Comparison of ENCODE assay signal across 33 cellular contexts in the genomic region with DNA sequence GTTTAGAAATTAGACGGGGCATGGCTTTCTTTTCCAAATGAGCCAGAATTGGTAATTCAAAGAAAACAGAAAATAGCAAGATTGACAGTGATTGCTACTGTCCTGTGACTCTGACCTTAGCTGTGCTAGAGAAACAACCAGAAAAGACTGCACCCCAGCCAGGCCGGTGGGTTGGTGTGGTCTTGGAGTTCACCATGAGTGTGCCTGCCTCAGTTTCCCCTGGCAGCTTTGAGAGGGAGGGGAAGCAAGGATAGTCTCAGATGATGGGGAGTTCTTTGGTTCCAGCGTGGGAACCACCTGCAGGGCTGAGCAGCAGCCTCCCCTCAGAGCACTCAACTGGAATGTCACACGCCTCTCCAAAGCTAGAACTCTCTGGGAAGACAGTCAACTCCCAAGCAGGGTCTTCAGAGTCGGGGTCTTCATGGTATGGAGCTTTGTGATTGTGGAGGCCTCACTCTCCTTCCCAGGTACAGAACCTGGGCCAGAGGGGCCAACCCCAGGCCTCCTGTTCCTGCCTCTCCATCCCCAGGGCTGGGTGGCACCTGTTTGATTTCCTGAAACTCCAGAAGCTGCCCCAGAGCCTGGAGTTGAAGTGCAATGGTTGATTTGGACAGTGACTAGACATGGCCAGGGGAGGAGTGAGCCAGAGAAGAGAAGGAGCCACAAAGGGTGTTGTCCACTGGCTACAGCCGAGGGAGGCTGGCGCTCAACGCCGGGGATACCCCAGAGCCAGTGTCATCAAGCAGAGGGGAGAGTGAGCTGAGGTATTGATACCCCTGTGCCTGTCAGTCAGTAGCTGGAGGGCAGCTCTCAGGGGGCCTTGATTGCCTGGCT. TPM values are rescaled to one million over a fixed set of nuclear protein-coding genes. Genes with fewer than 3 reads are reported as not detected.
"Had no signal": no experiment of that assay in that cellular context is flagged by ENCODE, and none has a peak within 500 bp of the region (broad histone marks: within the 10 kb centered on the region; RNA-seq: fewer than 3 reads in every experiment).

No MANE protein-coding gene starts in this region.

- H3K27ac ChIP-seq: Peyer's patch, SK-N-MC had no signal

- H3K4me3 ChIP-seq: Peyer's patch, SK-N-MC had no signal

- H3K4me3 Mint-ChIP-seq: activated CD4-positive, alpha-beta T cell treated with anti-CD3 and anti-CD28 coated beads, Interleukin-2, amount 10 ng/mL, durations not matched to agents 24 days and 14 days; activated CD8-positive, alpha-beta T cell treated with anti-CD3 and anti-CD28 coated beads for 36 hours; activated naive CD4-positive, alpha-beta T cell treated with anti-CD3 and anti-CD28 coated beads, Interleukin-2, amount 10 ng/mL, durations not matched to agents 7 days and 5 days; activated naive CD8-positive, alpha-beta T cell; activated naive CD8-positive, alpha-beta T cell treated with anti-CD3 and anti-CD28 coated beads, Interleukin-2, amount 50 U/mL, for 24 hours; activated T-cell treated with anti-CD3 and anti-CD28 coated beads, Interleukin-2, amount 50 U/mL, for 72 hours; activated T-helper 17 cell treated with anti-CD3 and anti-CD28 coated beads, Interleukin-2, amount 50 U/mL, for 72 hours; brain had no signal

- H3K27me3 ChIP-seq: Peyer's patch had no signal

- H3K9me3 Mint-ChIP-seq: activated CD4-positive, alpha-beta T cell treated with anti-CD3 and anti-CD28 coated beads, Interleukin-2, amount 10 ng/mL, durations not matched to agents 24 days and 14 days; activated CD8-positive, alpha-beta T cell treated with anti-CD3 and anti-CD28 coated beads for 36 hours; activated naive CD4-positive, alpha-beta T cell treated with anti-CD3 and anti-CD28 coated beads, Interleukin-2, amount 10 ng/mL, durations not matched to agents 7 days and 5 days; activated naive CD8-positive, alpha-beta T cell treated with anti-CD3 and anti-CD28 coated beads, Interleukin-2, amount 50 U/mL, for 24 hours; activated T-helper 17 cell treated with anti-CD3 and anti-CD28 coated beads, Interleukin-2, amount 50 U/mL, for 72 hours had no signal

- H3K4me1 Mint-ChIP-seq: activated CD4-positive, alpha-beta T cell treated with anti-CD3 and anti-CD28 coated beads, Interleukin-2, amount 10 ng/mL, durations not matched to agents 24 days and 14 days; activated naive CD4-positive, alpha-beta T cell treated with anti-CD3 and anti-CD28 coated beads, Interleukin-2, amount 10 ng/mL, durations not matched to agents 7 days and 5 days; activated naive CD8-positive, alpha-beta T cell treated with anti-CD3 and anti-CD28 coated beads, Interleukin-2, amount 50 U/mL, for 24 hours; activated T-helper 17 cell treated with anti-CD3 and anti-CD28 coated beads, Interleukin-2, amount 50 U/mL, for 72 hours; brain had no signal

- H3K4me1 ChIP-seq: Peyer's patch had no signal

- H3K27ac Mint-ChIP-seq: activated CD4-positive, alpha-beta T cell treated with anti-CD3 and anti-CD28 coated beads, Interleukin-2, amount 10 ng/mL, durations not matched to agents 24 days and 14 days; activated CD8-positive, alpha-beta T cell treated with anti-CD3 and anti-CD28 coated beads for 36 hours; activated naive CD4-positive, alpha-beta T cell treated with anti-CD3 and anti-CD28 coated beads, Interleukin-2, amount 10 ng/mL, durations not matched to agents 7 days and 5 days; activated naive CD8-positive, alpha-beta T cell; activated naive CD8-positive, alpha-beta T cell treated with anti-CD3 and anti-CD28 coated beads, Interleukin-2, amount 50 U/mL, for 24 hours; activated T-cell treated with anti-CD3 and anti-CD28 coated beads, Interleukin-2, amount 50 U/mL, for 72 hours; activated T-helper 17 cell treated with anti-CD3 and anti-CD28 coated beads, Interleukin-2, amount 50 U/mL, for 72 hours; brain had no signal

- DNase-seq: activated CD4-positive, alpha-beta T cell treated with anti-CD3 and anti-CD28 coated beads, Interleukin-2, amount 10 ng/mL, durations not matched to agents 24 days and 14 days; activated CD4-positive, alpha-beta T cell treated with anti-CD3 and anti-CD28 coated beads, Interleukin-2, amount 50 U/mL, for 4 hours; activated CD8-positive, alpha-beta T cell treated with anti-CD3 and anti-CD28 coated beads for 36 hours; activated gamma-delta T cell treated with Interleukin-2 at 50 U/mL for 16 hours; activated naive CD4-positive, alpha-beta T cell treated with anti-CD3 and anti-CD28 coated beads, Interleukin-2, amount 10 ng/mL, durations not matched to agents 7 days and 5 days; activated naive CD8-positive, alpha-beta T cell treated with anti-CD3 and anti-CD28 coated beads, Interleukin-2, amount 50 U/mL, for 24 hours; activated T-cell treated with anti-CD3 and anti-CD28 coated beads, Interleukin-2, amount 50 U/mL, for 1 hour; activated T-cell treated with anti-CD3 and anti-CD28 coated beads, Interleukin-2, amount 50 U/mL, for 72 hours; anterior cingulate cortex; central memory CD4-positive, alpha-beta T cell; KG1; MM.1S; MV-4-11; NCI-H1092; NCI-H1436 treated with DMSO at 0.1 percent for 48 hours; NCI-H1694 treated with DMSO at 0.1 percent for 48 hours; NCI-H2029; NCI-H510A; NCI-H526; NCI-H748 treated with DMSO at 0.1 percent for 48 hours; NK-92 treated with Interleukin-12 subunit alpha and Interleukin-12 subunit beta, amount 100 ng/mL, for 24 hours; PC-3; RPMI8226; SIG-M5; T1000 had no signal

- H3K36me3 ChIP-seq: Peyer's patch had no signal

- H3K9me3 ChIP-seq: Peyer's patch had no signal

- H3K36me3 Mint-ChIP-seq: activated naive CD4-positive, alpha-beta T cell treated with anti-CD3 and anti-CD28 coated beads, Interleukin-2, amount 10 ng/mL, durations not matched to agents 7 days and 5 days; activated naive CD8-positive, alpha-beta T cell; brain had no signal

- ATAC-seq: activated CD8-positive, alpha-beta T cell treated with anti-CD3 and anti-CD28 coated beads for 36 hours; activated naive CD8-positive, alpha-beta T cell treated with anti-CD3 and anti-CD28 coated beads, Interleukin-2, amount 50 U/mL, for 24 hours; activated T-cell treated with anti-CD3 and anti-CD28 coated beads, Interleukin-2, amount 50 U/mL, for 72 hours; activated T-helper 17 cell treated with anti-CD3 and anti-CD28 coated beads, Interleukin-2, amount 50 U/mL, for 72 hours; PC-3; Right ventricle myocardium inferior had no signal

RNA-seq across cellular contexts. Expression of gene SIM2, which starts 35.7 kb away (rescaled TPM):
- total RNA-seq: activated CD8-positive, alpha-beta memory T cell treated with anti-CD3 and anti-CD28 coated beads for 36 hours; activated CD8-positive, alpha-beta T cell treated with anti-CD3 and anti-CD28 coated beads for 36 hours; Peyer's patch; Right ventricle myocardium inferior; T-helper 2 cell treated with Interferon-gamma antibody and Interleukin-4, amounts not matched to agents 100 ng/mL and 5 ng/mL, for 36 hours had no signal
